Comparison of ENCODE assay signal across 18 cellular contexts in genomic region chrX:153736871-153737441, GRCh38. TPM values are rescaled to one million over a fixed set of nuclear protein-coding genes. Genes with fewer than 3 reads are reported as not detected.
DNase-seq lines count a peak whose midpoint lies in the region; ATAC-seq and FAIRE-seq lines count a peak whose summit lies in the region.
"Had no signal": no experiment of that assay in that cellular context is flagged by ENCODE, and none has a peak within 500 bp of the region (broad histone marks: within the 10 kb centered on the region; RNA-seq: fewer than 3 reads in every experiment).

No MANE protein-coding gene starts in this region.

- H3K4me1 ChIP-seq in BLaER1 treated with 17β-estradiol and CSF1 and Interleukin-3, amounts not matched to agents 10 nM and 100 nM = peaks cover 30 to 83% (median 65%) of the 10 kb centered on the region in 10 experiments
- H3K4me1 ChIP-seq: Caco-2 had no signal

- H3K9me3 ChIP-seq in BLaER1 treated with 17β-estradiol and CSF1 and Interleukin-3, amounts not matched to agents 10 nM and 100 nM (replicated peaks in 1 of 11) = peaks cover 5 to 40% (median 27%) of the 10 kb centered on the region in 11 experiments; a peak in 21 of 22 replicates
- H3K9me3 ChIP-seq: Caco-2 had no signal

- peaks cover 0 to 66% (median 13%) of the 10 kb centered on the region in 11 experiments; a peak in 15 of 22 replicates for H3K36me3 ChIP-seq in BLaER1 treated with 17β-estradiol and CSF1 and Interleukin-3, amounts not matched to agents 10 nM and 100 nM

- H3K4me3 ChIP-seq in BLaER1 treated with 17β-estradiol and CSF1 and Interleukin-3, amounts not matched to agents 10 nM and 100 nM = no peak overlapping the region

- H3K27ac ChIP-seq in BLaER1 treated with 17β-estradiol and CSF1 and Interleukin-3, amounts not matched to agents 10 nM and 100 nM = no peak overlapping the region

- peaks cover 12 to 92% (median 46%) of the 10 kb centered on the region in 11 experiments; a peak in 20 of 22 replicates for H4K20me1 ChIP-seq in BLaER1 treated with 17β-estradiol and CSF1 and Interleukin-3, amounts not matched to agents 10 nM and 100 nM

- no peak for ATAC-seq in GM18861 (IDR thresholded peaks at IDR 0.05; ENCODE audit: unreplicated experiment)
- no peak for ATAC-seq in GM21526 (IDR thresholded peaks at IDR 0.05; ENCODE audit: low FRiP score, unreplicated experiment)

- peak; percentile 30 for DNase-seq in DMS79 treated with DMSO at 0.1 percent for 48 hours (lab: John Stamatoyannopoulos, UW)
- peak; percentile 26 for DNase-seq in NCI-H1105 (lab: John Stamatoyannopoulos, UW)
- peak; percentile 55 for DNase-seq in myocyte (ENCODE audit: low read depth)
- DNase-seq in RCC 7860 (ENCODE audit: low spot score) = no peak
- DNase-seq in SHP77 treated with DMSO at 0.1 percent for 48 hours (lab: John Stamatoyannopoulos, UW) = no peak
- DNase-seq: Caco-2, NCI-H1436, NCI-H1930, NCI-H2171 treated with DMSO at 0.1 percent for 48 hours, NCI-H446, SHP77 had no signal

- H3K9ac ChIP-seq in BLaER1 treated with 17β-estradiol and CSF1 and Interleukin-3, amounts not matched to agents 10 nM and 100 nM = peak overlapping the region in 1 of 11 experiments; percentile 44; a peak in 1 of 22 replicates

- no peak for FAIRE-seq in RCC 7860 (lab: Jason Lieb, UNC)
- FAIRE-seq: GM12892, H54 had no signal

- peak overlapping the region in 7 of 11 experiments; percentile 46 to 65 (median 59); a peak in 11 of 22 replicates for H3K4me2 ChIP-seq in BLaER1 treated with 17β-estradiol and CSF1 and Interleukin-3, amounts not matched to agents 10 nM and 100 nM

- peaks cover 9 to 91% (median 60%) of the 10 kb centered on the region in 11 experiments; a peak in 20 of 22 replicates for H3K27me3 ChIP-seq in BLaER1 treated with 17β-estradiol and CSF1 and Interleukin-3, amounts not matched to agents 10 nM and 100 nM

RNA-seq across cellular contexts. Expression of gene ABCD1, which starts 12.3 kb away (rescaled TPM):
- total RNA-seq in myocyte = 53.8 and 71.6 TPM in 2 replicates
- 38.3 TPM for polyA plus RNA-seq in myocyte (2012)

RNA-seq across cellular contexts. Expression of gene BCAP31, which starts 12.8 kb away (rescaled TPM):
- total RNA-seq in myocyte = 150 and 162 TPM in 2 replicates
- polyA plus RNA-seq in myocyte (2012) = 268 TPM

RNA-seq across cellular contexts. Expression of gene PLXNB3, which starts 27.1 kb away (rescaled TPM):
- 5.1 and 11.9 TPM in 2 replicates for total RNA-seq in myocyte
- 13.8 TPM for polyA plus RNA-seq in myocyte (2012)
- total RNA-seq: OCI-LY7 had no signal

RNA-seq across cellular contexts. Expression of gene SRPK3, which starts 43.9 kb away (rescaled TPM):
- total RNA-seq in myocyte = 252 and 340 TPM in 2 replicates
- polyA plus RNA-seq in myocyte (2012) = 62.2 TPM
- total RNA-seq: Caco-2; OCI-LY7; T-helper 1 cell treated with Interleukin-12 subunit alpha and Interleukin-12 subunit beta and Interleukin-4 antibody, amounts not matched to agents 30 ng/mL and 1 ng/mL, for 36 hours had no signal

RNA-seq across cellular contexts. Expression of gene SLC6A8, which starts 49.2 kb away (rescaled TPM):
- 20.7 and 39.8 TPM in 2 replicates for total RNA-seq in myocyte
- 39.2 TPM for polyA plus RNA-seq in myocyte (2012)
- total RNA-seq: OCI-LY7 had no signal

Comparison
In these comparisons a context has a peak if more than half of its experiments do, and no peak if none do; other contexts are left out.
1. DNase-seq: peak in DMS79 treated with DMSO at 0.1 percent for 48 hours (single experiment), NCI-H1105 (single experiment) and myocyte (single experiment); none in RCC 7860 (single experiment) and SHP77 treated with DMSO at 0.1 percent for 48 hours (single experiment).